10 cellular contexts compared by ENCODE assay signal in genomic region chr14:69684461-69685183, GRCh38.
DNase-seq lines count a peak whose midpoint lies in the region; ATAC-seq, FAIRE-seq and TF ChIP-seq lines count a peak whose summit lies in the region.
"Had no signal": no experiment of that assay in that cellular context is flagged by ENCODE, and none has a peak within 500 bp of the region (broad histone marks: within the 10 kb centered on the region; RNA-seq: fewer than 3 reads in every experiment).

No MANE protein-coding gene starts in this region.

- no peaks in the 10 kb centered on the region for H4K20me1 ChIP-seq in HepG2 (ENCODE audit: insufficient read depth, low read length)

- peak overlapping the region; percentile 93 for H3K27ac Mint-ChIP-seq in activated naive CD4-positive, alpha-beta T cell treated with anti-CD3 and anti-CD28 coated beads, Interleukin-2, amount 10 ng/mL, durations not matched to agents 7 days and 5 days
- peak overlapping the region; percentile 84 to 98 for H3K27ac Mint-ChIP-seq in activated naive CD4-positive, alpha-beta T cell treated with anti-CD3 and anti-CD28 coated beads, Interleukin-2, amount 50 U/mL, for 72 hours

- H3K27me3 ChIP-seq in HepG2 (ENCODE audit: control insufficient read depth in 1 of 2, insufficient read depth in 2 of 2, low read length in 2 of 2) (no peaks in the 10 kb centered on the region), upper lobe of left lung (no peaks in the 10 kb centered on the region)

- H3K79me2 ChIP-seq in HepG2 (ENCODE audit: insufficient read depth, low read length): peaks cover 2% of the 10 kb centered on the region

- H3K36me3 ChIP-seq in HepG2 (replicated peaks in 1 of 2; ENCODE audit: control insufficient read depth in 1 of 2, insufficient read depth in 2 of 2, low read length in 2 of 2): no peaks in the 10 kb centered on the region
- H3K36me3 ChIP-seq in upper lobe of left lung: no peaks in the 10 kb centered on the region

- H3K4me3 Mint-ChIP-seq in activated naive CD4-positive, alpha-beta T cell treated with anti-CD3 and anti-CD28 coated beads, Interleukin-2, amount 10 ng/mL, durations not matched to agents 7 days and 5 days: no peak overlapping the region

- intact Hi-C loops in HepG2 (cut with micrococcal nuclease; ENCODE audit: unreplicated experiment): loop anchor here (1.0 kb wide), 1 partner anchor 26 kb away; no protein-coding TSS in a partner anchor

- H3K4me1 ChIP-seq in HepG2 (ENCODE audit: insufficient read depth, low read length) (peaks cover 80% of the 10 kb centered on the region), upper lobe of left lung (peaks cover 58 to 85% (median 74%) of the 10 kb centered on the region in 4 donors)

- H3K9ac ChIP-seq in HepG2 (ENCODE audit: insufficient read depth, low read depth, low read length): no peak overlapping the region

- TF ChIP-seq POLR2A in HepG2 (IDR thresholded peaks at IDR 0.05; ENCODE audit: insufficient read depth in 1 of 2, low read depth in 2 of 2, low read length in 2 of 2): no peak
- no peak for TF ChIP-seq POLR2A in upper lobe of left lung (IDR thresholded peaks at IDR 0.05)

- BruUV-seq in HepG2 (replicated peaks; lab: Mats Ljungman, UMichigan): no TSS peak

- TF ChIP-seq EP300 in HepG2 (IDR thresholded peaks at IDR 0.05; ENCODE audit: low read depth in 2 of 2, low read length in 2 of 2): no peak
- no peak for TF ChIP-seq EP300 in HepG2 (CRISPR knock-in tag; IDR thresholded peaks at IDR 0.05; ENCODE audit: borderline replicate concordance)
- TF ChIP-seq EP300 in upper lobe of left lung (IDR thresholded peaks at IDR 0.05): no peak

- H3K27ac ChIP-seq in HepG2 (ENCODE audit: extremely low read length, insufficient read depth, low read length) (peak overlapping the region; percentile 62), upper lobe of left lung (peak overlapping the region; percentile 55 to 84 (median 67))

- ATAC-seq in activated naive CD4-positive, alpha-beta T cell treated with anti-CD3 and anti-CD28 coated beads, Interleukin-2, amount 50 U/mL, for 72 hours: peak; percentile 24 to 36
- no peak for ATAC-seq in HepG2
- ATAC-seq in upper lobe of left lung (ENCODE audit: low FRiP score in 2 of 2): peak in 1 of 2 donors; percentile 52

- DNase-seq in activated naive CD4-positive, alpha-beta T cell treated with anti-CD3 and anti-CD28 coated beads, Interleukin-2, amount 10 ng/mL, durations not matched to agents 7 days and 5 days: no peak
- DNase-seq in activated naive CD4-positive, alpha-beta T cell treated with anti-CD3 and anti-CD28 coated beads, Interleukin-2, amount 50 U/mL, for 16 hours: no peak
- no peak for DNase-seq in activated naive CD4-positive, alpha-beta T cell treated with anti-CD3 and anti-CD28 coated beads, Interleukin-2, amount 50 U/mL, for 72 hours (ENCODE audit: low spot score in 2 of 2)
- DNase-seq in HepG2 (ENCODE audit: low spot score) (no peak), upper lobe of left lung (peak in 1 of 2 donors; percentile 50), dedifferentiated amniotic fluid mesenchymal stem cell (ENCODE audit: extremely low spot score) (no peak), globus pallidus (ENCODE audit: low spot score) (no peak)
- no peak for DNase-seq in stimulated activated naive CD4-positive, alpha-beta T cell (lab: John Stamatoyannopoulos, UW)
- DNase-seq: H7, NCI-H345 had no signal

- no peak for TF ChIP-seq RAD21 in HepG2 (CRISPR knock-in tag; IDR thresholded peaks at IDR 0.05)

- no peaks in the 10 kb centered on the region for H3K9me3 Mint-ChIP-seq in activated naive CD4-positive, alpha-beta T cell treated with anti-CD3 and anti-CD28 coated beads, Interleukin-2, amount 10 ng/mL, durations not matched to agents 7 days and 5 days
- H3K9me3 Mint-ChIP-seq in activated naive CD4-positive, alpha-beta T cell treated with anti-CD3 and anti-CD28 coated beads, Interleukin-2, amount 50 U/mL, for 72 hours: no peaks in the 10 kb centered on the region

- TF ChIP-seq CTCF in HepG2 (CRISPR knock-in tag; IDR thresholded peaks at IDR 0.05) (no peak), upper lobe of left lung (IDR thresholded peaks at IDR 0.05) (no peak)

- POLR2A ChIA-PET in HepG2 (lab: Yijun Ruan, JAX): no interaction called here

- CTCF ChIA-PET in activated naive CD4-positive, alpha-beta T cell treated with anti-CD3 and anti-CD28 coated beads, Interleukin-2, amount 10 ng/mL, durations not matched to agents 7 days and 5 days (lab: Charles Lee): interaction anchor here (1.1 to 2.3 kb wide), 4 partner anchors 10 to 72 kb away, joined by 3 to 18 read pairs (median 4); no protein-coding TSS in a partner anchor
- CTCF ChIA-PET in HepG2 (lab: Yijun Ruan, JAX; ENCODE audit: low intra/inter-chr PET ratio, low total read pairs): no interaction called here

- no peak overlapping the region for H3K4me2 ChIP-seq in HepG2 (ENCODE audit: low read depth, low read length)

- no peaks in the 10 kb centered on the region for H3K27me3 Mint-ChIP-seq in activated naive CD4-positive, alpha-beta T cell treated with anti-CD3 and anti-CD28 coated beads, Interleukin-2, amount 10 ng/mL, durations not matched to agents 7 days and 5 days

- peaks cover 29% of the 10 kb centered on the region for H3K36me3 Mint-ChIP-seq in activated naive CD4-positive, alpha-beta T cell treated with anti-CD3 and anti-CD28 coated beads, Interleukin-2, amount 10 ng/mL, durations not matched to agents 7 days and 5 days
- peaks cover 5 to 64% of the 10 kb centered on the region in 2 donors for H3K36me3 Mint-ChIP-seq in activated naive CD4-positive, alpha-beta T cell treated with anti-CD3 and anti-CD28 coated beads, Interleukin-2, amount 50 U/mL, for 72 hours

- H2AFZ ChIP-seq in HepG2 (ENCODE audit: low read length): no peak overlapping the region

- no peak for FAIRE-seq in HepG2 (lab: Jason Lieb, UNC)

- H3K4me1 Mint-ChIP-seq in activated naive CD4-positive, alpha-beta T cell treated with anti-CD3 and anti-CD28 coated beads, Interleukin-2, amount 10 ng/mL, durations not matched to agents 7 days and 5 days: peaks cover 76% of the 10 kb centered on the region

- H3K4me3 ChIP-seq in HepG2 (replicated peaks in 1 of 3; ENCODE audit: insufficient read depth in 1 of 3, low read depth in 2 of 3, low read length in 3 of 3): no peak overlapping the region
- no peak overlapping the region for H3K4me3 ChIP-seq in upper lobe of left lung

- no peaks in the 10 kb centered on the region for H3K9me3 ChIP-seq in HepG2 (ENCODE audit: low read length)
- no peaks in the 10 kb centered on the region for H3K9me3 ChIP-seq in upper lobe of left lung

- in situ Hi-C loops in HepG2 (cut with HindIII; ENCODE audit: extremely low pct_ligation_motif_present, low pct_unique_long_range_greater_than_20kb): no loop called here

- 64% methylated on average over 6 of the region's 6 CpGs for WGBS in HepG2 (ENCODE audit: low lambda C conversion rate)
- WGBS in upper lobe of left lung, 2 donors: 35 to 48% methylated on average over 6 of the region's 6 CpGs

TF ChIP-seq in HepG2, 621 proteins besides CTCF, POLR2A, EP300 and RAD21:
- no peak for TF ChIP-seq ESRRA (CRISPR knock-in tag; IDR thresholded peaks at IDR 0.05; ENCODE audit: low read depth)
- TF ChIP-seq PBX2 (CRISPR knock-in tag; IDR thresholded peaks at IDR 0.05): no peak
- no peak for TF ChIP-seq PRPF4 (IDR thresholded peaks at IDR 0.05; ENCODE audit: low read depth, low read length, poor library complexity, severe bottlenecking)
- TF ChIP-seq ZNF567 (CRISPR knock-in tag; IDR thresholded peaks at IDR 0.05; ENCODE audit: borderline replicate concordance): no peak
- no peak for TF ChIP-seq RFX3 (CRISPR knock-in tag; IDR thresholded peaks at IDR 0.05)
- TF ChIP-seq KMT2A (CRISPR knock-in tag; IDR thresholded peaks at IDR 0.05): no peak
